ENCODE assay signal across 1 cellular context in genomic region chr5:89277791-89278190, GRCh38.
TF ChIP-seq lines count a peak whose summit lies in the region.

No MANE protein-coding gene starts in this region.

TF ChIP-seq in GM23338, 12 proteins besides CTCF, POLR2A, EP300 and RAD21 (continued from another document):
- TF ChIP-seq ZNF462 (CRISPR knock-in tag; IDR thresholded peaks at IDR 0.05) (no peak), ZNF331 (CRISPR knock-in tag; IDR thresholded peaks at IDR 0.05; ENCODE audit: low read depth) (no peak), ETS1 (IDR thresholded peaks at IDR 0.05) (no peak), POLR2AphosphoS5 (IDR thresholded peaks at IDR 0.05; ENCODE audit: low read depth) (no peak), JUNB (IDR thresholded peaks at IDR 0.05; ENCODE audit: unreplicated experiment) (no peak), ZNF114 (CRISPR knock-in tag; IDR thresholded peaks at IDR 0.05) (no peak), EZH2 (IDR thresholded peaks at IDR 0.05; ENCODE audit: low read depth, unreplicated experiment) (no peak)
